In genomic region chr6:116268589-116269293, GRCh38 we compare ENCODE assay signal across 1 cellular context.
TF ChIP-seq lines count a peak whose summit lies in the region.

No MANE protein-coding gene starts in this region.

TF ChIP-seq in GM12878, 131 proteins besides CTCF, POLR2A, EP300 and RAD21 (continued from another document):
- TF ChIP-seq RELB (IDR thresholded peaks at IDR 0.05; ENCODE audit: low read depth), result no peak
- no peak for TF ChIP-seq ZNF622 (IDR thresholded peaks at IDR 0.05)
- no peak for TF ChIP-seq SREBF2 (IDR thresholded peaks at IDR 0.05; ENCODE audit: low read length)
- TF ChIP-seq GATAD2B (conservative IDR thresholded peaks at IDR 0.05; ENCODE audit: low read depth), result no peak
- no peak for TF ChIP-seq CUX1 (IDR thresholded peaks at IDR 0.05; ENCODE audit: insufficient replicate concordance, low read depth, low read length)
- 0 out of 2 replicates have a peak, but pooled peaks have one; percentile 22 for TF ChIP-seq CREM (IDR thresholded peaks at IDR 0.05; ENCODE audit: low read depth)
- no peak for TF ChIP-seq ZBTB4 (CRISPR knock-in tag; IDR thresholded peaks at IDR 0.05)
- peak; percentile 63; the same call in 1 of the 3 replicates for TF ChIP-seq POU2F2 (IDR thresholded peaks at IDR 0.05; ENCODE audit: borderline replicate concordance, low read depth, low read length)
- TF ChIP-seq ZNF217 (IDR thresholded peaks at IDR 0.05), result no peak
- TF ChIP-seq ASH2L (IDR thresholded peaks at IDR 0.05; ENCODE audit: borderline replicate concordance, low read depth), result no peak
- no peak for TF ChIP-seq NFYA (IDR thresholded peaks at IDR 0.05; ENCODE audit: borderline replicate concordance, low read depth, low read length)
- TF ChIP-seq ATF7 (IDR thresholded peaks at IDR 0.05; ENCODE audit: low read depth), result no peak
- no peak for TF ChIP-seq CBX3 (IDR thresholded peaks at IDR 0.05; ENCODE audit: borderline replicate concordance, low read depth)
